In the genomic region with DNA sequence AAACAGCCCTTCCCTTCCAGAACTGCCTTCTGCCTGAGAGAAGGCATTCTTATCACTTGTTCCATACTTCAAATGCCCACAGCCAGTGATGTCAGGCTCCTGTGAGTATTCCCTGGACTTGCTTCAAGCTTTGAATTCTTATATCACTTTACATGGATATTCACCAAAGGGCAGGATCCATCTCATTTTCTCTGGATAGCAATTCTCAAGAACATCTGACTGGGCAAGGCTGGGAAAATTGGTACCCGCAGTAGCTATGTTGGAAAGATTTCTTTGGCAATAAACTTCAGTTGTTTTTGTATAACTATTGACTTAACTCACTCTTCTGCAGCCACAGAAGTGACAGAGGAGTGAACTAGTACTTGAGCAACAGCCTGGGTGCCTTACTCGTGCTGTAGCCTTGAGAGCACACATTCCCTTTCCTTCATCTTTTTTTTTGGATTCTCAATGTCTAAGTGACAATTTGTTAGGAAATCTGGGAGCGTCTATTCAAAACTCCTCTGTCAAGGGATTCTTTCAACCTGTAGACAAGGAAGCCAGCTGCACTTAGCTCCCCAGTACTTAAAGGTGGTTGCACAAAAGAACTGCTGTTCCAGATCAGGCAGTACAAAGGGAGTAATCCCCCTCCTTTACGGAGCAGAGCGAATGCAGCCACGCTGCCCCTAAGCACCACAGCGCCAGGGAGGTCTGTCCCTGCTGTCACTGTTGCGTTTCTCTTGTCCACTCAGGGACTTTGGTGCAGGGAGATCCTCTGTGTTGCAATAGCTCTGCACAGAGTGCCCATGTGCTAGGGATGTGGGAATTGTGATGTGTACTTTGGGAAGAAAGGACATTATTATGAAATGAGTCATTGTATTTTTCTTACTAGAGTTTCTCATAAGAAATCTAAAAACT, we compare ENCODE assay signal across 1 cellular context.
TF ChIP-seq lines count a peak whose summit lies in the region.

No MANE protein-coding gene starts in this region.

TF ChIP-seq in HepG2, 621 proteins besides CTCF, POLR2A, EP300 and RAD21 (continued from another document and continues in another):
- TF ChIP-seq, protein P1, sequence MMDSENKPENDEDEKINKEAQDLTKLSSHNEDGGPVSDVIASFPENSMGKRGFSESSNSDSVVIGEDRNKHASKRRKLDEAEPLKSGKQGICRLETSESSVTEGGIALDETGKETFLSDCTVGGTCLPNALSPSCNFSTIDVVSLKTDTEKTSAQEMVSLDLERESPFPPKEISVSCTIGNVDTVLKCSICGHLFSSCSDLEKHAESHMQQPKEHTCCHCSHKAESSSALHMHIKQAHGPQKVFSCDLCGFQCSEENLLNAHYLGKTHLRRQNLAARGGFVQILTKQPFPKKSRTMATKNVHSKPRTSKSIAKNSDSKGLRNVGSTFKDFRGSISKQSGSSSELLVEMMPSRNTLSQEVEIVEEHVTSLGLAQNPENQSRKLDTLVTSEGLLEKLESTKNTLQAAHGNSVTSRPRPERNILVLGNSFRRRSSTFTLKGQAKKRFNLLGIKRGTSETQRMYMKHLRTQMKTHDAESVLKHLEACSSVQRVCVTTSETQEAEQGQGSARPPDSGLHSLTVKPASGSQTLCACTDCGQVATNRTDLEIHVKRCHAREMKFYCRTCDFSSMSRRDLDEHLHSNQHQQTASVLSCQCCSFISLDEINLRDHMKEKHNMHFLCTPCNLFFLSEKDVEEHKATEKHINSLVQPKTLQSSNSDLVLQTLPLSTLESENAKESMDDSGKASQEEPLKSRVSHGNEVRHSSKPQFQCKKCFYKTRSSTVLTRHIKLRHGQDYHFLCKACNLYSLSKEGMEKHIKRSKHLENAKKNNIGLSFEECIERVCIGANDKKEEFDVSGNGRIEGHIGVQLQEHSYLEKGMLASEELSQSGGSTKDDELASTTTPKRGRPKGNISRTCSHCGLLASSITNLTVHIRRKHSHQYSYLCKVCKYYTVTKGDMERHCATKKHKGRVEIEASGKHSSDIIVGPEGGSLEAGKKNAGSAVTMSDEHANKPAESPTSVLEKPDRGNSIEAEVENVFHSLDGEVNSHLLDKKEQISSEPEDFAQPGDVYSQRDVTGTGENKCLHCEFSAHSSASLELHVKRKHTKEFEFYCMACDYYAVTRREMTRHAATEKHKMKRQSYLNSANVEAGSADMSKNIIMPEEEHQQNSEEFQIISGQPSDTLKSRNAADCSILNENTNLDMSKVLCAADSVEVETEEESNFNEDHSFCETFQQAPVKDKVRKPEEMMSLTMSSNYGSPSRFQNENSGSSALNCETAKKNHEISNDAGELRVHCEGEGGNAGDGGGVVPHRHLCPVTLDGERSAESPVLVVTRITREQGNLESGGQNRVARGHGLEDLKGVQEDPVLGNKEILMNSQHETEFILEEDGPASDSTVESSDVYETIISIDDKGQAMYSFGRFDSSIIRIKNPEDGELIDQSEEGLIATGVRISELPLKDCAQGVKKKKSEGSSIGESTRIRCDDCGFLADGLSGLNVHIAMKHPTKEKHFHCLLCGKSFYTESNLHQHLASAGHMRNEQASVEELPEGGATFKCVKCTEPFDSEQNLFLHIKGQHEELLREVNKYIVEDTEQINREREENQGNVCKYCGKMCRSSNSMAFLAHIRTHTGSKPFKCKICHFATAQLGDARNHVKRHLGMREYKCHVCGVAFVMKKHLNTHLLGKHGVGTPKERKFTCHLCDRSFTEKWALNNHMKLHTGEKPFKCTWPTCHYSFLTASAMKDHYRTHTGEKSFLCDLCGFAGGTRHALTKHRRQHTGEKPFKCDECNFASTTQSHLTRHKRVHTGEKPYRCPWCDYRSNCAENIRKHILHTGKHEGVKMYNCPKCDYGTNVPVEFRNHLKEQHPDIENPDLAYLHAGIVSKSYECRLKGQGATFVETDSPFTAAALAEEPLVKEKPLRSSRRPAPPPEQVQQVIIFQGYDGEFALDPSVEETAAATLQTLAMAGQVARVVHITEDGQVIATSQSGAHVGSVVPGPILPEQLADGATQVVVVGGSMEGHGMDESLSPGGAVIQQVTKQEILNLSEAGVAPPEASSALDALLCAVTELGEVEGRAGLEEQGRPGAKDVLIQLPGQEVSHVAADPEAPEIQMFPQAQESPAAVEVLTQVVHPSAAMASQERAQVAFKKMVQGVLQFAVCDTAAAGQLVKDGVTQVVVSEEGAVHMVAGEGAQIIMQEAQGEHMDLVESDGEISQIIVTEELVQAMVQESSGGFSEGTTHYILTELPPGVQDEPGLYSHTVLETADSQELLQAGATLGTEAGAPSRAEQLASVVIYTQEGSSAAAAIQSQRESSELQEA (CRISPR knock-in tag; IDR thresholded peaks at IDR 0.05; ENCODE audit: not compliant biosample characterization): no peak
- TF ChIP-seq, protein P2, sequence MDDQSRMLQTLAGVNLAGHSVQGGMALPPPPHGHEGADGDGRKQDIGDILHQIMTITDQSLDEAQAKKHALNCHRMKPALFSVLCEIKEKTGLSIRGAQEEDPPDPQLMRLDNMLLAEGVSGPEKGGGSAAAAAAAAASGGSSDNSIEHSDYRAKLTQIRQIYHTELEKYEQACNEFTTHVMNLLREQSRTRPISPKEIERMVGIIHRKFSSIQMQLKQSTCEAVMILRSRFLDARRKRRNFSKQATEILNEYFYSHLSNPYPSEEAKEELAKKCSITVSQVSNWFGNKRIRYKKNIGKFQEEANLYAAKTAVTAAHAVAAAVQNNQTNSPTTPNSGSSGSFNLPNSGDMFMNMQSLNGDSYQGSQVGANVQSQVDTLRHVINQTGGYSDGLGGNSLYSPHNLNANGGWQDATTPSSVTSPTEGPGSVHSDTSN (CRISPR knock-in tag; IDR thresholded peaks at IDR 0.05; ENCODE audit: borderline replicate concordance): no peak
- TF ChIP-seq ZNF335 (CRISPR knock-in tag; IDR thresholded peaks at IDR 0.05): peak; percentile 95
- peak; percentile 88 for TF ChIP-seq THAP11 (CRISPR knock-in tag; IDR thresholded peaks at IDR 0.05)
- TF ChIP-seq XBP1 (CRISPR knock-in tag; IDR thresholded peaks at IDR 0.05): no peak
- no peak for TF ChIP-seq PCBP1 (IDR thresholded peaks at IDR 0.05; ENCODE audit: borderline replicate concordance, low read depth, low read length)
- peak; percentile 96 for TF ChIP-seq KDM1A (CRISPR knock-in tag; IDR thresholded peaks at IDR 0.05)
- peak; percentile 99 for TF ChIP-seq SAP130 (CRISPR knock-in tag; IDR thresholded peaks at IDR 0.05; ENCODE audit: low read depth)
- TF ChIP-seq CENPX (CRISPR knock-in tag; IDR thresholded peaks at IDR 0.05): no peak
- TF ChIP-seq KDM4B (CRISPR knock-in tag; IDR thresholded peaks at IDR 0.05): peak; percentile 94
- TF ChIP-seq SIN3B (IDR thresholded peaks at IDR 0.05; ENCODE audit: low read length): peak; percentile 45; the same call in 1 of the 2 replicates
- no peak for TF ChIP-seq ZNF709 (CRISPR knock-in tag; IDR thresholded peaks at IDR 0.05)
- TF ChIP-seq HOMEZ (CRISPR knock-in tag; IDR thresholded peaks at IDR 0.05; ENCODE audit: low read depth): peak; percentile 99
- no peak for TF ChIP-seq ZNF484 (CRISPR knock-in tag; IDR thresholded peaks at IDR 0.05; ENCODE audit: borderline replicate concordance, low read depth)
- TF ChIP-seq ZNF530 (CRISPR knock-in tag; IDR thresholded peaks at IDR 0.05; ENCODE audit: low read depth): no peak
- no peak for TF ChIP-seq ZBTB49 (CRISPR knock-in tag; IDR thresholded peaks at IDR 0.05; ENCODE audit: borderline replicate concordance)
- peak; percentile 95 for TF ChIP-seq AHDC1 (CRISPR knock-in tag; IDR thresholded peaks at IDR 0.05; ENCODE audit: borderline replicate concordance)
- TF ChIP-seq SMC3 (IDR thresholded peaks at IDR 0.05; ENCODE audit: low read length): peak; percentile 78
- TF ChIP-seq CHCHD3 (CRISPR knock-in tag; IDR thresholded peaks at IDR 0.05): no peak
- TF ChIP-seq ZBTB42 (CRISPR knock-in tag; IDR thresholded peaks at IDR 0.05): no peak
- TF ChIP-seq TAF1 (CRISPR knock-in tag; IDR thresholded peaks at IDR 0.05): peak; percentile 52; the same call in 1 of the 2 replicates
- TF ChIP-seq ZKSCAN1 (IDR thresholded peaks at IDR 0.05; ENCODE audit: low read length): 0 out of 2 replicates have a peak, but pooled peaks have one; percentile 42
- TF ChIP-seq, protein P3, sequence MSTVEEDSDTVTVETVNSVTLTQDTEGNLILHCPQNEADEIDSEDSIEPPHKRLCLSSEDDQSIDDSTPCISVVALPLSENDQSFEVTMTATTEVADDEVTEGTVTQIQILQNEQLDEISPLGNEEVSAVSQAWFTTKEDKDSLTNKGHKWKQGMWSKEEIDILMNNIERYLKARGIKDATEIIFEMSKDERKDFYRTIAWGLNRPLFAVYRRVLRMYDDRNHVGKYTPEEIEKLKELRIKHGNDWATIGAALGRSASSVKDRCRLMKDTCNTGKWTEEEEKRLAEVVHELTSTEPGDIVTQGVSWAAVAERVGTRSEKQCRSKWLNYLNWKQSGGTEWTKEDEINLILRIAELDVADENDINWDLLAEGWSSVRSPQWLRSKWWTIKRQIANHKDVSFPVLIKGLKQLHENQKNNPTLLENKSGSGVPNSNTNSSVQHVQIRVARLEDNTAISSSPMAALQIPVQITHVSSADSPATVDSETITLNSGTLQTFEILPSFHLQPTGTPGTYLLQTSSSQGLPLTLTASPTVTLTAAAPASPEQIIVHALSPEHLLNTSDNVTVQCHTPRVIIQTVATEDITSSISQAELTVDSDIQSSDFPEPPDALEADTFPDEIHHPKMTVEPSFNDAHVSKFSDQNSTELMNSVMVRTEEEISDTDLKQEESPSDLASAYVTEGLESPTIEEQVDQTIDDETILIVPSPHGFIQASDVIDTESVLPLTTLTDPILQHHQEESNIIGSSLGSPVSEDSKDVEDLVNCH (CRISPR knock-in tag; IDR thresholded peaks at IDR 0.05): no peak
- no peak for TF ChIP-seq MED13 (CRISPR knock-in tag; IDR thresholded peaks at IDR 0.05)
- TF ChIP-seq CREB3 (CRISPR knock-in tag; IDR thresholded peaks at IDR 0.05): no peak
- TF ChIP-seq ZNF224 (CRISPR knock-in tag; IDR thresholded peaks at IDR 0.05): no peak
- no peak for TF ChIP-seq SATB2 (CRISPR knock-in tag; IDR thresholded peaks at IDR 0.05)
- 0 out of 2 replicates have a peak, but pooled peaks have one; percentile 68 for TF ChIP-seq ZNF766 (CRISPR knock-in tag; IDR thresholded peaks at IDR 0.05; ENCODE audit: borderline replicate concordance)
- TF ChIP-seq ZNF629 (CRISPR knock-in tag; conservative IDR thresholded peaks at IDR 0.05): no peak; the same call in 1 of the 2 replicates
